In genomic region chr10:49457686-49458085, GRCh38 we compare ENCODE assay signal across 20 cellular contexts.
A peak's percentile ranks its signal among the peaks of the same experiment; 100 is the strongest.
DNase-seq lines count a peak whose midpoint lies in the region; ATAC-seq, FAIRE-seq and TF ChIP-seq lines count a peak whose summit lies in the region.
"Had no signal": no experiment of that assay in that cellular context is flagged by ENCODE, and none has a peak within 500 bp of the region (broad histone marks: within the 10 kb centered on the region; RNA-seq: fewer than 3 reads in every experiment).

No MANE protein-coding gene starts in this region.

- H3K9ac ChIP-seq in endothelial cell of umbilical vein (replicated peaks; ENCODE audit: extremely low read depth, insufficient read depth, low read length) (no peak overlapping the region), mesenchymal stem cell (ENCODE audit: low read length) (no peak overlapping the region)

- no peaks in the 10 kb centered on the region for H3K27me3 Mint-ChIP-seq in nephron progenitor cell (ENCODE audit: low read depth, poor library complexity)

- H3K4me3 ChIP-seq in HFF-Myc (replicated peaks; ENCODE audit: low read depth, low read length), result no peak overlapping the region
- no peak overlapping the region for H3K4me3 ChIP-seq in SJSA1
- no peak overlapping the region for H3K4me3 ChIP-seq in endothelial cell of umbilical vein (replicated peaks in 1 of 3; ENCODE audit: insufficient read depth in 1 of 3, low read depth in 1 of 3, low read length in 3 of 3)
- H3K4me3 ChIP-seq in mesenchymal stem cell (ENCODE audit: insufficient read depth in 1 of 2, low read depth in 1 of 2, low read length in 2 of 2), result no peak overlapping the region
- no peak overlapping the region for H3K4me3 ChIP-seq in tibial nerve

- BruUV-seq in endothelial cell of umbilical vein (replicated peaks; lab: Mats Ljungman, UMichigan), result no TSS peak

- no peak overlapping the region for H3K14ac ChIP-seq in mesenchymal stem cell (ENCODE audit: low read length in 2 of 2)

- no peak overlapping the region for H2BK5ac ChIP-seq in mesenchymal stem cell (ENCODE audit: low read depth, low read length, poor library complexity, severe bottlenecking)

- POLR2A ChIA-PET in endothelial cell of umbilical vein (lab: Charles Lee), result no interaction called here

- WGBS in mesenchymal stem cell, result 68% methylated on average over 6 of the region's 8 CpGs
- WGBS in tibial nerve, 2 donors, result 66 to 73% methylated on average over 8 of the region's 8 CpGs

- H2AFZ ChIP-seq in endothelial cell of umbilical vein (ENCODE audit: low read depth, low read length), result no peak overlapping the region
- H2AFZ ChIP-seq in mesenchymal stem cell (ENCODE audit: low read depth, low read length), result no peak overlapping the region

- DNase-seq in HFF-Myc (ENCODE audit: extremely low read depth, low read depth) (peak; percentile 21), SJSA1 (ENCODE audit: low read depth in 1 of 2, low spot score in 2 of 2) (peak; percentile 79 to 82), endothelial cell of umbilical vein (ENCODE audit: low read depth, low spot score) (no peak), mesenchymal stem cell (peak; percentile 76), tibial nerve (ENCODE audit: low spot score in 2 of 2) (no peak), nephron progenitor cell (no peak)
- no peak for DNase-seq in stimulated activated CD4-positive, alpha-beta T cell treated with anti-CD3 and anti-CD28 coated beads, Interleukin-4, amount 100 ng/mL, for 24 hours
- DNase-seq: DND-41, GDM1, Kasumi-1, NCI-H1105, NCI-H1694 treated with DMSO at 0.1 percent for 48 hours, NCI-H345, NCI-H526 treated with DMSO at 0.1 percent for 48 hours, SIG-M5 had no signal

- no peak overlapping the region for H2BK15ac ChIP-seq in mesenchymal stem cell (ENCODE audit: low read depth, poor library complexity, severe bottlenecking)

- no peak overlapping the region for H3K4me3 Mint-ChIP-seq in nephron progenitor cell

- H3K9me3 ChIP-seq in SJSA1 (replicated peaks), result 0 out of 2 replicates have a peak, but pooled peaks cover 2% of the 10 kb centered on the region
- H3K9me3 ChIP-seq in endothelial cell of umbilical vein (replicated peaks; ENCODE audit: control insufficient read depth, insufficient read depth, low read length), result no peaks in the 10 kb centered on the region
- H3K9me3 ChIP-seq in mesenchymal stem cell (ENCODE audit: control insufficient read depth, low read length), result peaks cover 32% of the 10 kb centered on the region
- H3K9me3 ChIP-seq in tibial nerve, result peaks cover 0 to 32% (median 9%) of the 10 kb centered on the region in 4 donors

- TF ChIP-seq POLR2A in endothelial cell of umbilical vein (IDR thresholded peaks at IDR 0.05; ENCODE audit: low read depth, low read length), result no peak
- TF ChIP-seq POLR2A in tibial nerve (IDR thresholded peaks at IDR 0.05), result no peak

- ATAC-seq in HG03378 (IDR thresholded peaks at IDR 0.05; ENCODE audit: unreplicated experiment), result no peak
- ATAC-seq: HCT116, HepG2 had no signal

- no peaks in the 10 kb centered on the region for H3K9me1 ChIP-seq in endothelial cell of umbilical vein (replicated peaks; ENCODE audit: control insufficient read depth, extremely low read depth, insufficient read depth, low read length)

- no peaks in the 10 kb centered on the region for H3K79me1 ChIP-seq in mesenchymal stem cell (replicated peaks; ENCODE audit: low read length, poor library complexity, severe bottlenecking)

- peaks cover 4% of the 10 kb centered on the region for H3K4me1 Mint-ChIP-seq in nephron progenitor cell

- FAIRE-seq in endothelial cell of umbilical vein (lab: Jason Lieb, UNC), result peak; percentile 43
- FAIRE-seq: GM12891, HepG2 had no signal

- H3K36me3 ChIP-seq in SJSA1, result peaks cover 12% of the 10 kb centered on the region
- H3K36me3 ChIP-seq in endothelial cell of umbilical vein (ENCODE audit: control insufficient read depth in 2 of 2, extremely low read depth in 1 of 2, insufficient read depth in 2 of 2, low read length in 2 of 2), result peaks cover 6 to 28% of the 10 kb centered on the region in 2 experiments
- peaks cover 16 to 94% of the 10 kb centered on the region in 2 experiments for H3K36me3 ChIP-seq in mesenchymal stem cell (ENCODE audit: control insufficient read depth in 1 of 2, insufficient read depth in 2 of 2, low read depth in 1 of 2, low read length in 2 of 2)
- H3K36me3 ChIP-seq in tibial nerve, result peaks cover 0 to 90% (median 4%) of the 10 kb centered on the region in 3 donors

- dilution Hi-C loops in endothelial cell of umbilical vein (cut with MboI; ENCODE audit: extremely low pct_ligation_motif_present, low sequenced_read_pairs), result no loop called here

- no peak overlapping the region for H2BK12ac ChIP-seq in mesenchymal stem cell (ENCODE audit: low read length in 2 of 2)

- no peak overlapping the region for H3K27ac ChIP-seq in SJSA1
- H3K27ac ChIP-seq in endothelial cell of umbilical vein (ENCODE audit: insufficient read depth, low read depth, low read length), result no peak overlapping the region
- no peak overlapping the region for H3K27ac ChIP-seq in mesenchymal stem cell (ENCODE audit: low read length, poor library complexity, severe bottlenecking)
- H3K27ac ChIP-seq in tibial nerve, result no peak overlapping the region
- H3K27ac ChIP-seq: C4-2B had no signal

- no peak overlapping the region for H2BK120ac ChIP-seq in mesenchymal stem cell (ENCODE audit: low read depth, low read length)

- intact Hi-C loops in endothelial cell of umbilical vein (cut with micrococcal nuclease), result no loop called here

- TF ChIP-seq CTCF in HFF-Myc (IDR thresholded peaks at IDR 0.05; ENCODE audit: low read depth, low read length, missing control alignments) (no peak), endothelial cell of umbilical vein (IDR thresholded peaks at IDR 0.05; ENCODE audit: extremely low read depth in 1 of 2, insufficient read depth in 1 of 2, low read depth in 1 of 2, low read length in 2 of 2) (no peak), tibial nerve (IDR thresholded peaks at IDR 0.05) (no peak), nephron progenitor cell (IDR thresholded peaks at IDR 0.05) (no peak)

- no peak overlapping the region for H3K23ac ChIP-seq in mesenchymal stem cell (ENCODE audit: low read length in 2 of 2)

- no peak overlapping the region for H2AK5ac ChIP-seq in mesenchymal stem cell (ENCODE audit: low read length, severe bottlenecking)

- H3K79me2 ChIP-seq in endothelial cell of umbilical vein (ENCODE audit: control insufficient read depth, insufficient read depth, low read length), result no peaks in the 10 kb centered on the region

- H3K4me1 ChIP-seq in SJSA1 (replicated peaks), result no peaks in the 10 kb centered on the region; the same call in 1 of the 2 replicates
- H3K4me1 ChIP-seq in endothelial cell of umbilical vein (ENCODE audit: control insufficient read depth, extremely low read depth, insufficient read depth, low read length), result no peaks in the 10 kb centered on the region
- no peaks in the 10 kb centered on the region for H3K4me1 ChIP-seq in mesenchymal stem cell (ENCODE audit: control insufficient read depth, insufficient read depth, low read depth, low read length)
- H3K4me1 ChIP-seq in tibial nerve, result no peaks in the 10 kb centered on the region

- no peak overlapping the region for H3K4me2 ChIP-seq in endothelial cell of umbilical vein (ENCODE audit: insufficient read depth, low read length)
- no peak overlapping the region for H3K4me2 ChIP-seq in mesenchymal stem cell (ENCODE audit: low read length, poor library complexity, severe bottlenecking)

- CTCF ChIA-PET in endothelial cell of umbilical vein (lab: Charles Lee), result interaction anchor here (1.3 kb wide), 1 partner anchor 61 kb away, joined by 4 read pairs; no protein-coding TSS in a partner anchor

- no peak overlapping the region for H3K18ac ChIP-seq in mesenchymal stem cell (ENCODE audit: low read depth in 1 of 2, low read length in 2 of 2)

- peaks cover 26% of the 10 kb centered on the region for H3K9me3 Mint-ChIP-seq in nephron progenitor cell

- H3K27ac Mint-ChIP-seq in nephron progenitor cell, result no peak overlapping the region

- H3K4ac ChIP-seq in mesenchymal stem cell (ENCODE audit: low read depth in 1 of 2, low read length in 2 of 2), result no peak overlapping the region

- H4K20me1 ChIP-seq in endothelial cell of umbilical vein (replicated peaks; ENCODE audit: control insufficient read depth, extremely low read depth, insufficient read depth, low read length), result no peaks in the 10 kb centered on the region

- peaks cover 69% of the 10 kb centered on the region for H3K36me3 Mint-ChIP-seq in nephron progenitor cell (ENCODE audit: low read depth)

- H3K27me3 ChIP-seq in SJSA1 (replicated peaks) (no peaks in the 10 kb centered on the region), endothelial cell of umbilical vein (ENCODE audit: control insufficient read depth in 2 of 2, insufficient read depth in 2 of 2, low read length in 2 of 2) (no peaks in the 10 kb centered on the region), mesenchymal stem cell (ENCODE audit: control insufficient read depth in 1 of 2, insufficient read depth in 1 of 2, low read length in 2 of 2) (no peaks in the 10 kb centered on the region), tibial nerve (no peaks in the 10 kb centered on the region)

- no peak overlapping the region for H4K91ac ChIP-seq in mesenchymal stem cell (ENCODE audit: low read length)

- no peak for TF ChIP-seq EP300 in tibial nerve (IDR thresholded peaks at IDR 0.05)

- no peak overlapping the region for H4K8ac ChIP-seq in mesenchymal stem cell (ENCODE audit: low read length)

TF ChIP-seq in endothelial cell of umbilical vein, 7 proteins besides CTCF, POLR2A, EP300 and RAD21:
- no peak for TF ChIP-seq EZH2 (IDR thresholded peaks at IDR 0.05; ENCODE audit: borderline replicate concordance, low read depth, low read length, severe bottlenecking)
- TF ChIP-seq MYC (IDR thresholded peaks at IDR 0.05; ENCODE audit: low read depth, low read length), result no peak
- TF ChIP-seq POLR2AphosphoS5 (IDR thresholded peaks at IDR 0.05; ENCODE audit: insufficient read depth, low read depth, low read length), result no peak

Comparison
In these comparisons a context has a peak if more than half of its experiments do, and no peak if none do; other contexts are left out.
1. DNase-seq: peak in HFF-Myc (single experiment), SJSA1 (2 of 2) and mesenchymal stem cell (single experiment); none in endothelial cell of umbilical vein (single experiment), tibial nerve (0 of 2), stimulated activated CD4-positive, alpha-beta T cell treated with anti-CD3 and anti-CD28 coated beads, Interleukin-4, amount 100 ng/mL, for 24 hours (single experiment) and nephron progenitor cell (single experiment).